ENCODE assay signal across 14 cellular contexts in genomic region chr10:93066544-93066913, GRCh38. TPM values are rescaled to one million over a fixed set of nuclear protein-coding genes. Genes with fewer than 3 reads are reported as not detected.
"Had no signal": no experiment of that assay in that cellular context is flagged by ENCODE, and none has a peak within 500 bp of the region (broad histone marks: within the 10 kb centered on the region; RNA-seq: fewer than 3 reads in every experiment).

No MANE protein-coding gene starts in this region.

- H3K9me3 ChIP-seq: body of pancreas had no signal

- ATAC-seq: activated T-cell treated with anti-CD3 and anti-CD28 coated beads, Interleukin-2, amount 50 U/mL, for 4 hours; body of pancreas; left cardiac atrium; naive thymus-derived CD8-positive, alpha-beta T cell had no signal

- H3K4me3 ChIP-seq: body of pancreas had no signal

- H3K27ac ChIP-seq: body of pancreas, epithelial cell of prostate had no signal

- H3K36me3 Mint-ChIP-seq: naive thymus-derived CD8-positive, alpha-beta T cell had no signal

- DNase-seq: activated CD4-positive, alpha-beta T cell treated with anti-CD3 and anti-CD28 coated beads for 4 hours; activated CD8-positive, alpha-beta memory T cell treated with anti-CD3 and anti-CD28 coated beads, Interleukin-2, amount 50 U/mL, for 4 hours; activated naive CD4-positive, alpha-beta T cell treated with anti-CD3 and anti-CD28 coated beads for 36 hours; activated T-cell treated with anti-CD3 and anti-CD28 coated beads, Interleukin-2, amount 50 U/mL, for 4 hours; body of pancreas; left cardiac atrium; mesenchymal stem cell; naive thymus-derived CD8-positive, alpha-beta T cell; nucleus accumbens; stimulated activated naive CD4-positive, alpha-beta T cell; T-helper 2 cell had no signal

- H3K27ac Mint-ChIP-seq: activated naive CD4-positive, alpha-beta T cell treated with anti-CD3 and anti-CD28 coated beads for 36 hours; naive thymus-derived CD8-positive, alpha-beta T cell had no signal

- H3K9me3 Mint-ChIP-seq: activated naive CD4-positive, alpha-beta T cell treated with anti-CD3 and anti-CD28 coated beads for 36 hours; activated T-cell treated with anti-CD3 and anti-CD28 coated beads, Interleukin-2, amount 50 U/mL, for 4 hours had no signal

- H3K27me3 ChIP-seq: body of pancreas had no signal

- H3K4me3 Mint-ChIP-seq: activated naive CD4-positive, alpha-beta T cell treated with anti-CD3 and anti-CD28 coated beads for 36 hours; activated T-cell treated with anti-CD3 and anti-CD28 coated beads, Interleukin-2, amount 50 U/mL, for 4 hours had no signal

RNA-seq across cellular contexts. Expression of gene CYP26C1, which starts 5.9 kb away (rescaled TPM):
- total RNA-seq: activated naive CD4-positive, alpha-beta T cell treated with anti-CD3 and anti-CD28 coated beads for 36 hours; lower leg skin; urinary bladder had no signal

RNA-seq across cellular contexts. Expression of gene CYP26A1, which starts 7.2 kb away (rescaled TPM):
- total RNA-seq: activated naive CD4-positive, alpha-beta T cell treated with anti-CD3 and anti-CD28 coated beads for 36 hours; activated T-cell treated with anti-CD3 and anti-CD28 coated beads, Interleukin-2, amount 50 U/mL, for 4 hours; naive thymus-derived CD8-positive, alpha-beta T cell; urinary bladder had no signal
